In genomic region chr7:40680657-40681056, GRCh38 we compare ENCODE assay signal across 8 cellular contexts.
DNase-seq lines count a peak whose midpoint lies in the region; ATAC-seq and TF ChIP-seq lines count a peak whose summit lies in the region.

No MANE protein-coding gene starts in this region.

- no peaks in the 10 kb centered on the region for H3K9me3 ChIP-seq in PC-3 (ENCODE audit: low read length)

- no peaks in the 10 kb centered on the region for H3F3A ChIP-seq in PC-3 (ENCODE audit: low read length, unreplicated experiment)

- H3K9me3 Mint-ChIP-seq in activated CD4-positive, alpha-beta memory T cell treated with anti-CD3 and anti-CD28 coated beads, Interleukin-2, amount 10 ng/mL, durations not matched to agents 7 days and 5 days, result no peaks in the 10 kb centered on the region

- H3K4me3 Mint-ChIP-seq in activated CD4-positive, alpha-beta memory T cell treated with anti-CD3 and anti-CD28 coated beads, Interleukin-2, amount 10 ng/mL, durations not matched to agents 7 days and 5 days, result no peak overlapping the region

- H3K9me2 ChIP-seq in PC-3 (replicated peaks; ENCODE audit: low read length), result no peaks in the 10 kb centered on the region

- no peak overlapping the region for H3K4me3 ChIP-seq in PC-3 (ENCODE audit: low read length)

- H3K27ac Mint-ChIP-seq in activated CD4-positive, alpha-beta memory T cell treated with anti-CD3 and anti-CD28 coated beads, Interleukin-2, amount 10 ng/mL, durations not matched to agents 7 days and 5 days, result no peak overlapping the region

- no peak overlapping the region for H3K9ac ChIP-seq in PC-3 (ENCODE audit: low read length)

- H3K4me2 ChIP-seq in PC-3 (ENCODE audit: low read length), result no peak overlapping the region

- no peaks in the 10 kb centered on the region for H3K4me1 Mint-ChIP-seq in activated CD4-positive, alpha-beta memory T cell treated with anti-CD3 and anti-CD28 coated beads, Interleukin-2, amount 10 ng/mL, durations not matched to agents 7 days and 5 days

- no peaks in the 10 kb centered on the region for H3K36me3 ChIP-seq in PC-3 (ENCODE audit: low read depth, low read length)

- H3K27me3 Mint-ChIP-seq in activated CD4-positive, alpha-beta memory T cell treated with anti-CD3 and anti-CD28 coated beads, Interleukin-2, amount 10 ng/mL, durations not matched to agents 7 days and 5 days, result no peaks in the 10 kb centered on the region

- DNase-seq in ACHN (peak; percentile 50), PC-3 (peak; percentile 39), iPS-NIHi11 (ENCODE audit: low spot score) (peak; percentile 66), GOT3 (lab: John Stamatoyannopoulos, UW) (no peak)
- DNase-seq in activated CD4-positive, alpha-beta memory T cell treated with anti-CD3 and anti-CD28 coated beads, Interleukin-2, amount 10 ng/mL, durations not matched to agents 7 days and 5 days, result no peak
- DNase-seq in effector CD4-positive, alpha-beta T cell, result no peak

- no peaks in the 10 kb centered on the region for H3K79me2 ChIP-seq in PC-3 (ENCODE audit: low read length)

- H3K27me3 ChIP-seq in PC-3 (ENCODE audit: low read length), result no peaks in the 10 kb centered on the region

- TF ChIP-seq CTCF in PC-3 (conservative IDR thresholded peaks at IDR 0.05; ENCODE audit: low read depth, low read length), result peak; percentile 62

- ATAC-seq in GM18519 (IDR thresholded peaks at IDR 0.05; ENCODE audit: low FRiP score, unreplicated experiment) (peak; percentile 96), HG02885 (IDR thresholded peaks at IDR 0.05; ENCODE audit: poor library complexity, unreplicated experiment) (peak; percentile 93), PC-3 (peak; percentile 71)

- no peaks in the 10 kb centered on the region for H4K20me1 ChIP-seq in PC-3 (ENCODE audit: low read length)

- no TSS peak for BruUV-seq in PC-3 (replicated peaks; lab: Mats Ljungman, UMichigan)

- no peak overlapping the region for H2AFZ ChIP-seq in PC-3 (ENCODE audit: low read length)

- H3K27ac ChIP-seq in PC-3 (ENCODE audit: low read length), result no peak overlapping the region

- CTCF ChIA-PET in PC-3 (lab: Charles Lee), result no interaction called here
- CTCF ChIA-PET in activated CD4-positive, alpha-beta memory T cell treated with anti-CD3 and anti-CD28 coated beads, Interleukin-2, amount 10 ng/mL, durations not matched to agents 7 days and 5 days (lab: Charles Lee), result no interaction called here

- POLR2A ChIA-PET in PC-3 (lab: Charles Lee; ENCODE audit: unreplicated experiment), result no interaction called here
- POLR2A ChIA-PET in activated CD4-positive, alpha-beta memory T cell treated with anti-CD3 and anti-CD28 coated beads, Interleukin-2, amount 10 ng/mL, durations not matched to agents 7 days and 5 days (lab: Charles Lee), result no interaction called here

- H3K4me1 ChIP-seq in PC-3 (ENCODE audit: insufficient read depth, low read length), result peaks cover 5% of the 10 kb centered on the region

- no peaks in the 10 kb centered on the region for H3K36me3 Mint-ChIP-seq in activated CD4-positive, alpha-beta memory T cell treated with anti-CD3 and anti-CD28 coated beads, Interleukin-2, amount 10 ng/mL, durations not matched to agents 7 days and 5 days (ENCODE audit: low read depth)

- in situ Hi-C loops in ACHN (cut with HindIII; ENCODE audit: low pct_ligation_motif_present, low pct_unique_long_range_greater_than_20kb, low sequenced_read_pairs), result no loop called here

- intact Hi-C loops in PC-3 (cut with micrococcal nuclease), result no loop called here

Comparison
In these comparisons a context has a peak if more than half of its experiments do, and no peak if none do; other contexts are left out.
1. DNase-seq: peak in ACHN (single experiment), PC-3 (single experiment) and iPS-NIHi11 (single experiment); none in GOT3 (single experiment), activated CD4-positive, alpha-beta memory T cell treated with anti-CD3 and anti-CD28 coated beads, Interleukin-2, amount 10 ng/mL, durations not matched to agents 7 days and 5 days (single experiment) and effector CD4-positive, alpha-beta T cell (single experiment).
2. Peak in every context shown above with its lines, with median percentiles within 50 percentile points of each other: ATAC-seq.